In genomic region chr2:88843651-88844050, GRCh38 we compare ENCODE assay signal across 23 cellular contexts.
"Had no signal": no experiment of that assay in that cellular context is flagged by ENCODE, and none has a peak within 500 bp of the region (broad histone marks: within the 10 kb centered on the region; RNA-seq: fewer than 3 reads in every experiment).

No MANE protein-coding gene starts in this region.

- H3K9me3 Mint-ChIP-seq: activated CD4-positive, alpha-beta memory T cell treated with anti-CD3 and anti-CD28 coated beads for 36 hours; activated CD4-positive, alpha-beta T cell treated with anti-CD3 and anti-CD28 coated beads, Interleukin-2, amount 10 ng/mL, durations not matched to agents 7 days and 5 days; activated naive CD4-positive, alpha-beta T cell treated with anti-CD3 and anti-CD28 coated beads, Interleukin-2, amount 50 U/mL, for 72 hours; activated naive CD8-positive, alpha-beta T cell treated with anti-CD3 and anti-CD28 coated beads, Interleukin-2, amount 50 U/mL, for 24 hours; activated T-cell treated with anti-CD3 and anti-CD28 coated beads, Interleukin-2, amount 50 U/mL, for 4 hours; central memory CD8-positive, alpha-beta T cell had no signal

- H3K36me3 Mint-ChIP-seq: activated CD4-positive, alpha-beta memory T cell treated with anti-CD3 and anti-CD28 coated beads for 36 hours; activated naive CD4-positive, alpha-beta T cell treated with anti-CD3 and anti-CD28 coated beads, Interleukin-2, amount 50 U/mL, for 72 hours had no signal

- H3K4me1 ChIP-seq: ascending aorta, body of pancreas had no signal

- H3K36me3 ChIP-seq: ascending aorta had no signal

- H3K27ac Mint-ChIP-seq: activated CD4-positive, alpha-beta memory T cell treated with anti-CD3 and anti-CD28 coated beads for 36 hours; activated CD4-positive, alpha-beta T cell treated with anti-CD3 and anti-CD28 coated beads, Interleukin-2, amount 10 ng/mL, durations not matched to agents 7 days and 5 days; activated naive CD4-positive, alpha-beta T cell treated with anti-CD3 and anti-CD28 coated beads, Interleukin-2, amount 50 U/mL, for 72 hours; activated naive CD8-positive, alpha-beta T cell treated with anti-CD3 and anti-CD28 coated beads, Interleukin-2, amount 50 U/mL, for 24 hours; T-helper 17 cell had no signal

- H2AFZ ChIP-seq: PC-9 had no signal

- H3K27me3 ChIP-seq: ascending aorta, body of pancreas had no signal

- H3K27me3 Mint-ChIP-seq: activated naive CD8-positive, alpha-beta T cell treated with anti-CD3 and anti-CD28 coated beads, Interleukin-2, amount 50 U/mL, for 24 hours had no signal

- H3K4me3 ChIP-seq: ascending aorta, body of pancreas, PC-9 had no signal

- H3K4me1 Mint-ChIP-seq: activated CD4-positive, alpha-beta T cell treated with anti-CD3 and anti-CD28 coated beads, Interleukin-2, amount 10 ng/mL, durations not matched to agents 7 days and 5 days; central memory CD8-positive, alpha-beta T cell; T-helper 17 cell had no signal

- FAIRE-seq: TTC549 had no signal

- H3K9me3 ChIP-seq: ascending aorta, body of pancreas had no signal

- DNase-seq: activated CD4-positive, alpha-beta memory T cell treated with anti-CD3 and anti-CD28 coated beads for 36 hours; activated CD4-positive, alpha-beta T cell treated with anti-CD3 and anti-CD28 coated beads, Interleukin-2, amount 10 ng/mL, durations not matched to agents 7 days and 5 days; activated CD4-positive, CD25-positive, alpha-beta regulatory T cell; activated CD8-positive, alpha-beta memory T cell treated with anti-CD3 and anti-CD28 coated beads for 24 hours; activated effector memory CD4-positive, alpha-beta T cell treated with anti-CD3 and anti-CD28 coated beads, Interleukin-2, amount 50 U/mL, for 16 hours; activated naive CD4-positive, alpha-beta T cell treated with Interleukin-2 at 50 U/mL for 16 hours; activated naive CD8-positive, alpha-beta T cell treated with anti-CD3 and anti-CD28 coated beads, Interleukin-2, amount 50 U/mL, for 24 hours; activated T-cell treated with anti-CD3 and anti-CD28 coated beads, Interleukin-2, amount 50 U/mL, for 4 hours; amniotic stem cell; body of pancreas; Kasumi-1; NCI-H2029; NCI-H345; NCI-H510A treated with DMSO at 0.1 percent for 48 hours; NCI-H69; PC-9; SHP77 treated with DMSO at 0.1 percent for 48 hours; T-helper 17 cell; T-helper 9 cell had no signal

- H3K4me3 Mint-ChIP-seq: activated CD4-positive, alpha-beta memory T cell treated with anti-CD3 and anti-CD28 coated beads for 36 hours; activated CD4-positive, alpha-beta T cell treated with anti-CD3 and anti-CD28 coated beads, Interleukin-2, amount 10 ng/mL, durations not matched to agents 7 days and 5 days; activated naive CD8-positive, alpha-beta T cell treated with anti-CD3 and anti-CD28 coated beads, Interleukin-2, amount 50 U/mL, for 24 hours; activated T-cell treated with anti-CD3 and anti-CD28 coated beads, Interleukin-2, amount 50 U/mL, for 4 hours; central memory CD8-positive, alpha-beta T cell; T-helper 17 cell had no signal

- H3K4me2 ChIP-seq: PC-9 had no signal

- ATAC-seq: activated naive CD4-positive, alpha-beta T cell treated with anti-CD3 and anti-CD28 coated beads, Interleukin-2, amount 50 U/mL, for 72 hours; activated naive CD8-positive, alpha-beta T cell treated with anti-CD3 and anti-CD28 coated beads, Interleukin-2, amount 50 U/mL, for 24 hours; activated T-cell treated with anti-CD3 and anti-CD28 coated beads, Interleukin-2, amount 50 U/mL, for 4 hours; body of pancreas; T-helper 17 cell had no signal

- H3K27ac ChIP-seq: ascending aorta, body of pancreas, PC-9 had no signal
